Comparison of ENCODE assay signal across 1 cellular context in genomic region chr3:160793853-160794252, GRCh38.
A peak's percentile ranks its signal among the peaks of the same experiment; 100 is the strongest.
TF ChIP-seq lines count a peak whose summit lies in the region.

No MANE protein-coding gene starts in this region.

TF ChIP-seq in K562, 482 proteins besides CTCF, POLR2A, EP300 and RAD21 (continued from another document):
- TF ChIP-seq, protein P1, sequence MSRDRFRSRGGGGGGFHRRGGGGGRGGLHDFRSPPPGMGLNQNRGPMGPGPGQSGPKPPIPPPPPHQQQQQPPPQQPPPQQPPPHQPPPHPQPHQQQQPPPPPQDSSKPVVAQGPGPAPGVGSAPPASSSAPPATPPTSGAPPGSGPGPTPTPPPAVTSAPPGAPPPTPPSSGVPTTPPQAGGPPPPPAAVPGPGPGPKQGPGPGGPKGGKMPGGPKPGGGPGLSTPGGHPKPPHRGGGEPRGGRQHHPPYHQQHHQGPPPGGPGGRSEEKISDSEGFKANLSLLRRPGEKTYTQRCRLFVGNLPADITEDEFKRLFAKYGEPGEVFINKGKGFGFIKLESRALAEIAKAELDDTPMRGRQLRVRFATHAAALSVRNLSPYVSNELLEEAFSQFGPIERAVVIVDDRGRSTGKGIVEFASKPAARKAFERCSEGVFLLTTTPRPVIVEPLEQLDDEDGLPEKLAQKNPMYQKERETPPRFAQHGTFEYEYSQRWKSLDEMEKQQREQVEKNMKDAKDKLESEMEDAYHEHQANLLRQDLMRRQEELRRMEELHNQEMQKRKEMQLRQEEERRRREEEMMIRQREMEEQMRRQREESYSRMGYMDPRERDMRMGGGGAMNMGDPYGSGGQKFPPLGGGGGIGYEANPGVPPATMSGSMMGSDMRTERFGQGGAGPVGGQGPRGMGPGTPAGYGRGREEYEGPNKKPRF (IDR thresholded peaks at IDR 0.05; ENCODE audit: low read depth, low read length): no peak
- TF ChIP-seq ZNF75A (CRISPR knock-in tag; IDR thresholded peaks at IDR 0.05): no peak
- no peak for TF ChIP-seq ZNF431 (CRISPR knock-in tag; IDR thresholded peaks at IDR 0.05)
- no peak for TF ChIP-seq RBM25 (IDR thresholded peaks at IDR 0.05; ENCODE audit: low read depth, low read length, severe bottlenecking)
- peak; percentile 7 for TF ChIP-seq FOS (IDR thresholded peaks at IDR 0.05; ENCODE audit: extremely low read depth, insufficient read length)
- TF ChIP-seq, protein P2, sequence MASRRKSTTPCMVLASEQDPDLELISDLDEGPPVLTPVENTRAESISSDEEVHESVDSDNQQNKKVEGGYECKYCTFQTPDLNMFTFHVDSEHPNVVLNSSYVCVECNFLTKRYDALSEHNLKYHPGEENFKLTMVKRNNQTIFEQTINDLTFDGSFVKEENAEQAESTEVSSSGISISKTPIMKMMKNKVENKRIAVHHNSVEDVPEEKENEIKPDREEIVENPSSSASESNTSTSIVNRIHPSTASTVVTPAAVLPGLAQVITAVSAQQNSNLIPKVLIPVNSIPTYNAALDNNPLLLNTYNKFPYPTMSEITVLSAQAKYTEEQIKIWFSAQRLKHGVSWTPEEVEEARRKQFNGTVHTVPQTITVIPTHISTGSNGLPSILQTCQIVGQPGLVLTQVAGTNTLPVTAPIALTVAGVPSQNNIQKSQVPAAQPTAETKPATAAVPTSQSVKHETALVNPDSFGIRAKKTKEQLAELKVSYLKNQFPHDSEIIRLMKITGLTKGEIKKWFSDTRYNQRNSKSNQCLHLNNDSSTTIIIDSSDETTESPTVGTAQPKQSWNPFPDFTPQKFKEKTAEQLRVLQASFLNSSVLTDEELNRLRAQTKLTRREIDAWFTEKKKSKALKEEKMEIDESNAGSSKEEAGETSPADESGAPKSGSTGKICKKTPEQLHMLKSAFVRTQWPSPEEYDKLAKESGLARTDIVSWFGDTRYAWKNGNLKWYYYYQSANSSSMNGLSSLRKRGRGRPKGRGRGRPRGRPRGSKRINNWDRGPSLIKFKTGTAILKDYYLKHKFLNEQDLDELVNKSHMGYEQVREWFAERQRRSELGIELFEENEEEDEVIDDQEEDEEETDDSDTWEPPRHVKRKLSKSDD (conservative IDR thresholded peaks at IDR 0.05; ENCODE audit: low read length): no peak
- TF ChIP-seq ZNF24 (IDR thresholded peaks at IDR 0.05): no peak
- TF ChIP-seq SMARCB1 (IDR thresholded peaks at IDR 0.05; ENCODE audit: insufficient read length, low read depth): no peak
- no peak for TF ChIP-seq HDGF (IDR thresholded peaks at IDR 0.05)
- TF ChIP-seq, protein P3, sequence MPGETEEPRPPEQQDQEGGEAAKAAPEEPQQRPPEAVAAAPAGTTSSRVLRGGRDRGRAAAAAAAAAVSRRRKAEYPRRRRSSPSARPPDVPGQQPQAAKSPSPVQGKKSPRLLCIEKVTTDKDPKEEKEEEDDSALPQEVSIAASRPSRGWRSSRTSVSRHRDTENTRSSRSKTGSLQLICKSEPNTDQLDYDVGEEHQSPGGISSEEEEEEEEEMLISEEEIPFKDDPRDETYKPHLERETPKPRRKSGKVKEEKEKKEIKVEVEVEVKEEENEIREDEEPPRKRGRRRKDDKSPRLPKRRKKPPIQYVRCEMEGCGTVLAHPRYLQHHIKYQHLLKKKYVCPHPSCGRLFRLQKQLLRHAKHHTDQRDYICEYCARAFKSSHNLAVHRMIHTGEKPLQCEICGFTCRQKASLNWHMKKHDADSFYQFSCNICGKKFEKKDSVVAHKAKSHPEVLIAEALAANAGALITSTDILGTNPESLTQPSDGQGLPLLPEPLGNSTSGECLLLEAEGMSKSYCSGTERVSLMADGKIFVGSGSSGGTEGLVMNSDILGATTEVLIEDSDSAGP (CRISPR knock-in tag; IDR thresholded peaks at IDR 0.05): no peak
- no peak for TF ChIP-seq NFRKB (IDR thresholded peaks at IDR 0.05; ENCODE audit: low read depth)
- no peak for TF ChIP-seq CHD4 (IDR thresholded peaks at IDR 0.05; ENCODE audit: insufficient read depth, insufficient replicate concordance, low read depth, low read length, poor library complexity, severe bottlenecking)
- peak; percentile 19 for TF ChIP-seq NFYB (IDR thresholded peaks at IDR 0.05; ENCODE audit: extremely low read depth, insufficient read length)
- no peak for TF ChIP-seq KAT8 (IDR thresholded peaks at IDR 0.05; ENCODE audit: low read depth)
- no peak for TF ChIP-seq DPF2 (IDR thresholded peaks at IDR 0.05)
TF ChIP-seq in K562: peak in this region for 2.
